Comparison of ENCODE assay signal across 6 cellular contexts in genomic region chr4:78510108-78510507, GRCh38.
"Had no signal": no experiment of that assay in that cellular context is flagged by ENCODE, and none has a peak within 500 bp of the region (broad histone marks: within the 10 kb centered on the region; RNA-seq: fewer than 3 reads in every experiment).

No MANE protein-coding gene starts in this region.

- H3K4me1 Mint-ChIP-seq: IgD-negative memory B cell had no signal

- H3K4me3 ChIP-seq: K562 had no signal

- H3K4me3 Mint-ChIP-seq: IgD-negative memory B cell had no signal

- DNase-seq: IMR-90, KBM-7 had no signal

- ATAC-seq: HepG2, K562 had no signal

- H3K9me3 Mint-ChIP-seq: IgD-negative memory B cell had no signal

- H3K27ac Mint-ChIP-seq: IgD-negative memory B cell had no signal

- H3K36me3 Mint-ChIP-seq: IgD-negative memory B cell had no signal

- H3K27ac ChIP-seq: HL-60 had no signal
